1 cellular context compared by ENCODE assay signal in the genomic region with DNA sequence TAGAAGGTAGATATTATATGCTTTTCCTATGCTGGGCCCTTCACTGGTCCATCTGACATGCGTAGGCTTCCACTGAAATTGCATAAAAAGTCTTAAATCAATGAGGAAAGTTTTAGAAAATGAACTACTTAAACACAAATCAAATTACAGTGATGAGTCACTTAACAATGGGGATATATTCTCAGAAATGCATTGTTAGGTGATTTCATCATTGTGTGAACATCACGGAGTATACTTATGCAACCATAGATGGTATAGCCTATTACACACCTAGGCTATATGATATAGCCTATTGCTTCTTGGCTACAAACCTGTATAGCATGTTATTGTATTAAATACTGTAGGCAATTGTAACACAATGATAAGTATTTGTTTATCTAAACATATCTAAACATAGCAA.
TF ChIP-seq lines count a peak whose summit lies in the region.

No MANE protein-coding gene starts in this region.

TF ChIP-seq in GM23338, 12 proteins besides CTCF, POLR2A, EP300 and RAD21:
- TF ChIP-seq, protein P1, sequence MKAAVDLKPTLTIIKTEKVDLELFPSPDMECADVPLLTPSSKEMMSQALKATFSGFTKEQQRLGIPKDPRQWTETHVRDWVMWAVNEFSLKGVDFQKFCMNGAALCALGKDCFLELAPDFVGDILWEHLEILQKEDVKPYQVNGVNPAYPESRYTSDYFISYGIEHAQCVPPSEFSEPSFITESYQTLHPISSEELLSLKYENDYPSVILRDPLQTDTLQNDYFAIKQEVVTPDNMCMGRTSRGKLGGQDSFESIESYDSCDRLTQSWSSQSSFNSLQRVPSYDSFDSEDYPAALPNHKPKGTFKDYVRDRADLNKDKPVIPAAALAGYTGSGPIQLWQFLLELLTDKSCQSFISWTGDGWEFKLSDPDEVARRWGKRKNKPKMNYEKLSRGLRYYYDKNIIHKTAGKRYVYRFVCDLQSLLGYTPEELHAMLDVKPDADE (IDR thresholded peaks at IDR 0.05): no peak
- TF ChIP-seq, protein P2, sequence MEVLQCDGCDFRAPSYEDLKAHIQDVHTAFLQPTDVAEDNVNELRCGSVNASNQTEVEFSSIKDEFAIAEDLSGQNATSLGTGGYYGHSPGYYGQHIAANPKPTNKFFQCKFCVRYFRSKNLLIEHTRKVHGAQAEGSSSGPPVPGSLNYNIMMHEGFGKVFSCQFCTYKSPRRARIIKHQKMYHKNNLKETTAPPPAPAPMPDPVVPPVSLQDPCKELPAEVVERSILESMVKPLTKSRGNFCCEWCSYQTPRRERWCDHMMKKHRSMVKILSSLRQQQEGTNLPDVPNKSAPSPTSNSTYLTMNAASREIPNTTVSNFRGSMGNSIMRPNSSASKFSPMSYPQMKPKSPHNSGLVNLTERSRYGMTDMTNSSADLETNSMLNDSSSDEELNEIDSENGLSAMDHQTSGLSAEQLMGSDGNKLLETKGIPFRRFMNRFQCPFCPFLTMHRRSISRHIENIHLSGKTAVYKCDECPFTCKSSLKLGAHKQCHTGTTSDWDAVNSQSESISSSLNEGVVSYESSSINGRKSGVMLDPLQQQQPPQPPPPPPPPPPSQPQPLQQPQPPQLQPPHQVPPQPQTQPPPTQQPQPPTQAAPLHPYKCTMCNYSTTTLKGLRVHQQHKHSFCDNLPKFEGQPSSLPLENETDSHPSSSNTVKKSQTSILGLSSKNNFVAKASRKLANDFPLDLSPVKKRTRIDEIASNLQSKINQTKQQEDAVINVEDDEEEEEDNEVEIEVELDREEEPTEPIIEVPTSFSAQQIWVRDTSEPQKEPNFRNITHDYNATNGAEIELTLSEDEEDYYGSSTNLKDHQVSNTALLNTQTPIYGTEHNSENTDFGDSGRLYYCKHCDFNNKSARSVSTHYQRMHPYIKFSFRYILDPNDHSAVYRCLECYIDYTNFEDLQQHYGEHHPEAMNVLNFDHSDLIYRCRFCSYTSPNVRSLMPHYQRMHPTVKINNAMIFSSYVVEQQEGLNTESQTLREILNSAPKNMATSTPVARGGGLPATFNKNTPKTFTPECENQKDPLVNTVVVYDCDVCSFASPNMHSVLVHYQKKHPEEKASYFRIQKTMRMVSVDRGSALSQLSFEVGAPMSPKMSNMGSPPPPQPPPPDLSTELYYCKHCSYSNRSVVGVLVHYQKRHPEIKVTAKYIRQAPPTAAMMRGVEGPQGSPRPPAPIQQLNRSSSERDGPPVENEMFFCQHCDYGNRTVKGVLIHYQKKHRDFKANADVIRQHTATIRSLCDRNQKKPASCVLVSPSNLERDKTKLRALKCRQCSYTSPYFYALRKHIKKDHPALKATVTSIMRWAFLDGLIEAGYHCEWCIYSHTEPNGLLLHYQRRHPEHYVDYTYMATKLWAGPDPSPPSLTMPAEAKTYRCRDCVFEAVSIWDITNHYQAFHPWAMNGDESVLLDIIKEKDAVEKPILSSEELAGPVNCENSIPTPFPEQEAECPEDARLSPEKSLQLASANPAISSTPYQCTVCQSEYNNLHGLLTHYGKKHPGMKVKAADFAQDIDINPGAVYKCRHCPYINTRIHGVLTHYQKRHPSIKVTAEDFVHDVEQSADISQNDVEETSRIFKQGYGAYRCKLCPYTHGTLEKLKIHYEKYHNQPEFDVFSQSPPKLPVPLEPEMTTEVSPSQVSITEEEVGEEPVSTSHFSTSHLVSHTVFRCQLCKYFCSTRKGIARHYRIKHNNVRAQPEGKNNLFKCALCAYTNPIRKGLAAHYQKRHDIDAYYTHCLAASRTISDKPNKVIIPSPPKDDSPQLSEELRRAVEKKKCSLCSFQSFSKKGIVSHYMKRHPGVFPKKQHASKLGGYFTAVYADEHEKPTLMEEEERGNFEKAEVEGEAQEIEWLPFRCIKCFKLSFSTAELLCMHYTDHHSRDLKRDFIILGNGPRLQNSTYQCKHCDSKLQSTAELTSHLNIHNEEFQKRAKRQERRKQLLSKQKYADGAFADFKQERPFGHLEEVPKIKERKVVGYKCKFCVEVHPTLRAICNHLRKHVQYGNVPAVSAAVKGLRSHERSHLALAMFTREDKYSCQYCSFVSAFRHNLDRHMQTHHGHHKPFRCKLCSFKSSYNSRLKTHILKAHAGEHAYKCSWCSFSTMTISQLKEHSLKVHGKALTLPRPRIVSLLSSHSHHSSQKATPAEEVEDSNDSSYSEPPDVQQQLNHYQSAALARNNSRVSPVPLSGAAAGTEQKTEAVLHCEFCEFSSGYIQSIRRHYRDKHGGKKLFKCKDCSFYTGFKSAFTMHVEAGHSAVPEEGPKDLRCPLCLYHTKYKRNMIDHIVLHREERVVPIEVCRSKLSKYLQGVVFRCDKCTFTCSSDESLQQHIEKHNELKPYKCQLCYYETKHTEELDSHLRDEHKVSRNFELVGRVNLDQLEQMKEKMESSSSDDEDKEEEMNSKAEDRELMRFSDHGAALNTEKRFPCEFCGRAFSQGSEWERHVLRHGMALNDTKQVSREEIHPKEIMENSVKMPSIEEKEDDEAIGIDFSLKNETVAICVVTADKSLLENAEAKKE (CRISPR knock-in tag; IDR thresholded peaks at IDR 0.05): no peak
- TF ChIP-seq EZH2 (IDR thresholded peaks at IDR 0.05; ENCODE audit: low read depth, unreplicated experiment): no peak
- no peak for TF ChIP-seq JUNB (IDR thresholded peaks at IDR 0.05; ENCODE audit: unreplicated experiment)
- TF ChIP-seq ZNF114 (CRISPR knock-in tag; IDR thresholded peaks at IDR 0.05): no peak
- TF ChIP-seq EZH2phosphoT487 (IDR thresholded peaks at IDR 0.05; ENCODE audit: unreplicated experiment): no peak
- TF ChIP-seq, protein P3, sequence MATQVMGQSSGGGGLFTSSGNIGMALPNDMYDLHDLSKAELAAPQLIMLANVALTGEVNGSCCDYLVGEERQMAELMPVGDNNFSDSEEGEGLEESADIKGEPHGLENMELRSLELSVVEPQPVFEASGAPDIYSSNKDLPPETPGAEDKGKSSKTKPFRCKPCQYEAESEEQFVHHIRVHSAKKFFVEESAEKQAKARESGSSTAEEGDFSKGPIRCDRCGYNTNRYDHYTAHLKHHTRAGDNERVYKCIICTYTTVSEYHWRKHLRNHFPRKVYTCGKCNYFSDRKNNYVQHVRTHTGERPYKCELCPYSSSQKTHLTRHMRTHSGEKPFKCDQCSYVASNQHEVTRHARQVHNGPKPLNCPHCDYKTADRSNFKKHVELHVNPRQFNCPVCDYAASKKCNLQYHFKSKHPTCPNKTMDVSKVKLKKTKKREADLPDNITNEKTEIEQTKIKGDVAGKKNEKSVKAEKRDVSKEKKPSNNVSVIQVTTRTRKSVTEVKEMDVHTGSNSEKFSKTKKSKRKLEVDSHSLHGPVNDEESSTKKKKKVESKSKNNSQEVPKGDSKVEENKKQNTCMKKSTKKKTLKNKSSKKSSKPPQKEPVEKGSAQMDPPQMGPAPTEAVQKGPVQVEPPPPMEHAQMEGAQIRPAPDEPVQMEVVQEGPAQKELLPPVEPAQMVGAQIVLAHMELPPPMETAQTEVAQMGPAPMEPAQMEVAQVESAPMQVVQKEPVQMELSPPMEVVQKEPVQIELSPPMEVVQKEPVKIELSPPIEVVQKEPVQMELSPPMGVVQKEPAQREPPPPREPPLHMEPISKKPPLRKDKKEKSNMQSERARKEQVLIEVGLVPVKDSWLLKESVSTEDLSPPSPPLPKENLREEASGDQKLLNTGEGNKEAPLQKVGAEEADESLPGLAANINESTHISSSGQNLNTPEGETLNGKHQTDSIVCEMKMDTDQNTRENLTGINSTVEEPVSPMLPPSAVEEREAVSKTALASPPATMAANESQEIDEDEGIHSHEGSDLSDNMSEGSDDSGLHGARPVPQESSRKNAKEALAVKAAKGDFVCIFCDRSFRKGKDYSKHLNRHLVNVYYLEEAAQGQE (IDR thresholded peaks at IDR 0.05; ENCODE audit: unreplicated experiment): no peak
- TF ChIP-seq ZNF331 (CRISPR knock-in tag; IDR thresholded peaks at IDR 0.05; ENCODE audit: low read depth): no peak
- TF ChIP-seq STAT1 (IDR thresholded peaks at IDR 0.05; ENCODE audit: unreplicated experiment): no peak
TF ChIP-seq in GM23338: peak in this region for 0.
